In genomic region chr1:101971309-101971708, GRCh38 we compare ENCODE assay signal across 2 cellular contexts.
TF ChIP-seq lines count a peak whose summit lies in the region.

No MANE protein-coding gene starts in this region.

TF ChIP-seq in GM23338, 12 proteins besides CTCF, POLR2A, EP300 and RAD21:
- TF ChIP-seq REST (IDR thresholded peaks at IDR 0.05; ENCODE audit: unreplicated experiment) (no peak), POLR2AphosphoS5 (IDR thresholded peaks at IDR 0.05; ENCODE audit: low read depth) (no peak), ZNF462 (CRISPR knock-in tag; IDR thresholded peaks at IDR 0.05) (no peak), ZNF114 (CRISPR knock-in tag; IDR thresholded peaks at IDR 0.05) (no peak), STAT1 (IDR thresholded peaks at IDR 0.05; ENCODE audit: unreplicated experiment) (no peak), ZNF331 (CRISPR knock-in tag; IDR thresholded peaks at IDR 0.05; ENCODE audit: low read depth) (no peak), NANOG (IDR thresholded peaks at IDR 0.05; ENCODE audit: borderline replicate concordance) (no peak), EZH2 (IDR thresholded peaks at IDR 0.05; ENCODE audit: low read depth, unreplicated experiment) (no peak), CREB1 (CRISPR knock-in tag; IDR thresholded peaks at IDR 0.05; ENCODE audit: low read depth) (no peak), EZH2phosphoT487 (IDR thresholded peaks at IDR 0.05; ENCODE audit: unreplicated experiment) (no peak), ETS1 (IDR thresholded peaks at IDR 0.05) (no peak), JUNB (IDR thresholded peaks at IDR 0.05; ENCODE audit: unreplicated experiment) (no peak)

TF ChIP-seq in H1, 55 proteins besides CTCF, POLR2A, EP300 and RAD21:
- TF ChIP-seq KDM4A (IDR thresholded peaks at IDR 0.05; ENCODE audit: low read depth, low read length, severe bottlenecking) (no peak), ZNF274 (IDR thresholded peaks at IDR 0.05; ENCODE audit: borderline replicate concordance, extremely low read depth, low read length) (no peak), CHD1 (IDR thresholded peaks at IDR 0.05; ENCODE audit: low read depth, low read length) (no peak), HDAC2 (IDR thresholded peaks at IDR 0.05; ENCODE audit: borderline replicate concordance in 1 of 2, low read depth in 2 of 2, low read length in 2 of 2) (no peak), HDAC6 (IDR thresholded peaks at IDR 0.05; ENCODE audit: low read depth, low read length) (no peak)
- TF ChIP-seq, protein P1, sequence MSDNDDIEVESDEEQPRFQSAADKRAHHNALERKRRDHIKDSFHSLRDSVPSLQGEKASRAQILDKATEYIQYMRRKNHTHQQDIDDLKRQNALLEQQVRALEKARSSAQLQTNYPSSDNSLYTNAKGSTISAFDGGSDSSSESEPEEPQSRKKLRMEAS (IDR thresholded peaks at IDR 0.05), result no peak
